In genomic region chr1:65097081-65097480, GRCh38 we compare ENCODE assay signal across 24 cellular contexts.
"Had no signal": no experiment of that assay in that cellular context is flagged by ENCODE, and none has a peak within 500 bp of the region (broad histone marks: within the 10 kb centered on the region; RNA-seq: fewer than 3 reads in every experiment).

No MANE protein-coding gene starts in this region.

- DNase-seq: activated CD4-positive, alpha-beta memory T cell treated with anti-CD3 and anti-CD28 coated beads for 36 hours; activated CD4-positive, alpha-beta T cell treated with anti-CD3 and anti-CD28 coated beads, Interleukin-2, amount 10 ng/mL, durations not matched to agents 24 days and 14 days; activated CD4-positive, CD25-positive, alpha-beta regulatory T cell treated with anti-CD3 and anti-CD28 coated beads, Interleukin-2, amount 50 U/mL, for 72 hours; activated CD8-positive, alpha-beta memory T cell treated with anti-CD3 and anti-CD28 coated beads, Interleukin-2, amount 50 U/mL, for 4 hours; activated gamma-delta T cell; activated naive CD4-positive, alpha-beta T cell treated with anti-CD3 and anti-CD28 coated beads, Interleukin-2, amount 10 ng/mL, durations not matched to agents 7 days and 5 days; activated naive CD8-positive, alpha-beta T cell treated with anti-CD3 and anti-CD28 coated beads, Interleukin-2, amount 10 ng/mL, durations not matched to agents 7 days and 5 days; activated T-cell treated with anti-CD3 and anti-CD28 coated beads, Interleukin-2, amount 50 U/mL, for 1 hour; amniotic stem cell; caudate nucleus; cortex of kidney; effector memory CD8-positive, alpha-beta T cell; erythroblast; left cardiac atrium; left ventricle myocardium superior; stimulated activated CD4-positive, alpha-beta T cell treated with anti-CD3 and anti-CD28 coated beads, Interleukin-12 subunit alpha, Interleukin-12 subunit beta, amount 100 ng/mL, for 4 hours; stimulated activated CD4-positive, alpha-beta T cell treated with anti-CD3 and anti-CD28 coated beads, Interleukin-4, amount 100 ng/mL, for 1 hour; stimulated activated naive CD8-positive, alpha-beta T cell treated with anti-CD3 and anti-CD28 coated beads, Interleukin-15, Interleukin-2, amounts not matched to agents 100 U/mL and 50 U/mL, for 24 hours; testis; trophoblast cell had no signal

- H3K4me1 ChIP-seq: gastroesophageal sphincter, testis had no signal

- H3K27ac ChIP-seq: gastroesophageal sphincter, hepatocyte, skin epidermis, testis had no signal

- H3K9me3 ChIP-seq: testis had no signal

- ATAC-seq: effector memory CD8-positive, alpha-beta T cell; gastroesophageal sphincter; left cardiac atrium; left ventricle myocardium superior; sciatic nerve; stimulated activated naive CD8-positive, alpha-beta T cell treated with anti-CD3 and anti-CD28 coated beads, Interleukin-15, Interleukin-2, amounts not matched to agents 100 U/mL and 50 U/mL, for 24 hours had no signal

- H3K36me3 ChIP-seq: gastroesophageal sphincter had no signal

- H3K27me3 ChIP-seq: gastroesophageal sphincter, hepatocyte, testis had no signal

- H3K4me3 ChIP-seq: gastroesophageal sphincter, hepatocyte, skin epidermis, testis had no signal
